In genomic region chr1:82706741-82707140, GRCh38 we compare ENCODE assay signal across 22 cellular contexts.
"Had no signal": no experiment of that assay in that cellular context is flagged by ENCODE, and none has a peak within 500 bp of the region (broad histone marks: within the 10 kb centered on the region; RNA-seq: fewer than 3 reads in every experiment).

No MANE protein-coding gene starts in this region.

- H3K27me3 ChIP-seq: brain microvascular endothelial cell, hepatocyte, right atrium auricular region, testis, upper lobe of left lung had no signal

- H3K4me2 ChIP-seq: hepatocyte had no signal

- H3K27ac ChIP-seq: hepatocyte, prostate gland, right atrium auricular region, testis, upper lobe of left lung had no signal

- DNase-seq: activated CD4-positive, alpha-beta memory T cell treated with anti-CD3 and anti-CD28 coated beads, Interleukin-2, amount 10 ng/mL, durations not matched to agents 7 days and 5 days; activated CD4-positive, alpha-beta T cell treated with anti-CD3 and anti-CD28 coated beads for 48 hours; activated CD4-positive, CD25-positive, alpha-beta regulatory T cell; activated CD8-positive, alpha-beta memory T cell treated with anti-CD3 and anti-CD28 coated beads, Interleukin-2, amount 10 ng/mL, durations not matched to agents 7 days and 5 days; activated naive CD4-positive, alpha-beta T cell treated with Interleukin-2 at 50 U/mL for 16 hours; activated naive CD8-positive, alpha-beta T cell treated with anti-CD3 and anti-CD28 coated beads, Interleukin-2, amount 10 ng/mL, durations not matched to agents 7 days and 5 days; brain microvascular endothelial cell; cortex of kidney; effector CD8-positive, alpha-beta T cell; islet precursor cell; nephron progenitor cell; occipital lobe; stimulated activated CD4-positive, alpha-beta T cell treated with anti-CD3 and anti-CD28 coated beads, Interleukin-2, amount 100 ng/mL, for 24 hours; stimulated activated naive CD8-positive, alpha-beta T cell treated with anti-CD3 and anti-CD28 coated beads, Interleukin-15, amount 100 ng/mL, for 72 hours; T1000; testis; upper lobe of left lung had no signal

- H2AFZ ChIP-seq: hepatocyte had no signal

- H3K36me3 ChIP-seq: brain microvascular endothelial cell, prostate gland, right atrium auricular region, upper lobe of left lung had no signal

- FAIRE-seq: endothelial cell of umbilical vein had no signal

- ATAC-seq: activated CD8-positive, alpha-beta memory T cell treated with anti-CD3 and anti-CD28 coated beads, Interleukin-2, amount 10 ng/mL, durations not matched to agents 7 days and 5 days; stimulated activated naive CD8-positive, alpha-beta T cell treated with anti-CD3 and anti-CD28 coated beads, Interleukin-15, amount 100 ng/mL, for 72 hours had no signal

- H3K4me3 ChIP-seq: hepatocyte, lung, prostate gland, right atrium auricular region, testis, upper lobe of left lung had no signal

- H3K4me1 ChIP-seq: prostate gland, right atrium auricular region, testis had no signal

- H3K9me3 ChIP-seq: prostate gland, right atrium auricular region, testis, upper lobe of left lung had no signal
